12 cellular contexts compared by ENCODE assay signal in the genomic region with DNA sequence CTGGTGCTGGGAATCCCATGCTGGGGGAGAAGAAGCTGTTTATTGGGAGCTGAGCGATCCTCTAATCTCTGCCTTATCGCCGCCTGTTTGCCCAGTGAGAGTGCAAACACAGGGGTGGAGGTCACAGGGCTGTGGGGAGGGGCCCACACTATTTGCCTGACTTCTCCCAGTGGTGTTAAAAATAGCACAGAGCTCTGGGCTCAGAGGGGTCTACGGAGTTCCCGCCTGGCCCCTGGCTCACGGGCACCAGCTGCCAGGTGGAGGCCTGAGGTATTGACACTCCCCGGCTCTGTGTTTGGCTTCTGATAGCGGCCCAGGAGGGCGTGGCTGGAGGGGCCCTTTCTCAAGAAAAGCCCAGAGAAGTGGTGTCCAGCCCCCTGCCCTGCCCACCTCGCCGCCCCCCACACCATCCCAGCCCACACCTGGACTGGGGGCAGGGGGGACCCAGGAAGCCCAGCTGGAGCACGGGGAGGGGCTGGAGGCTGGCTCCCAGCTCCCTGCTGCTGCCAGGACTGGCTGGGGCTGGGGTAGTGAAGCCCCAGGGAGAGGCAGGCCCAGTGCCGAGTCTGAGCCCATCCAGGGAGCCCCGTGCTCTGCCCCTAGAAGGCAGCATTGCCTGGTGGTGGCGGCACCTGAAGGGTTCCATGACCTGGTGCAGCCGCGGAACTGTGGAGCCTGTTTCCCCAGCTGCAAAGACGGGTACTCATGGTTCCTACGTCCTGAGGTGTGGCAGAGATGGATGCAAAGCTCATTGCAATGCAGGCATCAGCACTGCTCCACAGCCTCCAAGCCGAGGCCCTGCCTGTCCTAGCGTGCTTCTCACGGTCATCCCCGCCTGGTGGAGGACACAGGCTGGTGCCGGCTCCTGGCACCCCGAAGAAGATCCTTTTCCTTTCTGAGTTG. TPM values are rescaled to one million over a fixed set of nuclear protein-coding genes. Genes with fewer than 3 reads are reported as not detected.
DNase-seq lines count a peak whose midpoint lies in the region; ATAC-seq and TF ChIP-seq lines count a peak whose summit lies in the region.
"Had no signal": no experiment of that assay in that cellular context is flagged by ENCODE, and none has a peak within 500 bp of the region (broad histone marks: within the 10 kb centered on the region; RNA-seq: fewer than 3 reads in every experiment).

No MANE protein-coding gene starts in this region.

- no peak overlapping the region for H3K4me3 Mint-ChIP-seq in activated CD8-positive, alpha-beta memory T cell treated with anti-CD3 and anti-CD28 coated beads, Interleukin-2, amount 10 ng/mL, durations not matched to agents 7 days and 5 days

- H3K9me3 Mint-ChIP-seq in activated CD8-positive, alpha-beta memory T cell treated with anti-CD3 and anti-CD28 coated beads, Interleukin-2, amount 10 ng/mL, durations not matched to agents 7 days and 5 days (ENCODE audit: low read depth): no peaks in the 10 kb centered on the region

- ATAC-seq in activated CD8-positive, alpha-beta memory T cell treated with anti-CD3 and anti-CD28 coated beads, Interleukin-2, amount 10 ng/mL, durations not matched to agents 7 days and 5 days: no peak
- no peak for ATAC-seq in Right ventricle myocardium inferior

- H3K4me3 ChIP-seq in esophagus (ENCODE audit: low read depth in 1 of 2, low read length in 2 of 2): no peak overlapping the region
- no peak overlapping the region for H3K4me3 ChIP-seq in retinal pigment epithelial cell (ENCODE audit: low read length)

- H3K4me1 ChIP-seq in esophagus (ENCODE audit: control insufficient read depth in 2 of 2, insufficient read depth in 2 of 2, low read length in 1 of 2): peaks cover 11 to 46% of the 10 kb centered on the region in 2 donors

- no peaks in the 10 kb centered on the region for H3K4me1 Mint-ChIP-seq in activated CD8-positive, alpha-beta memory T cell treated with anti-CD3 and anti-CD28 coated beads, Interleukin-2, amount 10 ng/mL, durations not matched to agents 7 days and 5 days

- H3K9me3 ChIP-seq in esophagus (ENCODE audit: control insufficient read depth in 2 of 2, insufficient read depth in 1 of 2, low read depth in 1 of 2, low read length in 1 of 2): no peaks in the 10 kb centered on the region

- no peak overlapping the region for H3K27ac Mint-ChIP-seq in activated CD8-positive, alpha-beta memory T cell treated with anti-CD3 and anti-CD28 coated beads, Interleukin-2, amount 10 ng/mL, durations not matched to agents 7 days and 5 days

- H3K36me3 Mint-ChIP-seq in activated CD8-positive, alpha-beta memory T cell treated with anti-CD3 and anti-CD28 coated beads, Interleukin-2, amount 10 ng/mL, durations not matched to agents 7 days and 5 days: no peaks in the 10 kb centered on the region

- peak overlapping the region; percentile 26 for H3K27ac ChIP-seq in esophagus (ENCODE audit: low read depth in 2 of 2, low read length in 1 of 2)
- H3K27ac ChIP-seq: 22Rv1 had no signal

- 42 to 49% methylated on average over 25 of the region's 25 CpGs for WGBS in esophagus, 2 donors

- H3K36me3 ChIP-seq in esophagus (ENCODE audit: control insufficient read depth in 2 of 2, insufficient read depth in 2 of 2, low read length in 1 of 2): no peaks in the 10 kb centered on the region

- DNase-seq in DMS 273 (lab: John Stamatoyannopoulos, UW; ENCODE audit: unreplicated experiment): peak; percentile 57
- no peak for DNase-seq in DMS 273 treated with DMSO at 0.1 percent for 48 hours (lab: John Stamatoyannopoulos, UW)
- DNase-seq in NCI-H345 (lab: John Stamatoyannopoulos, UW): peak; percentile 22
- no peak for DNase-seq in retinal pigment epithelial cell (ENCODE audit: low read depth)
- no peak for DNase-seq in activated CD8-positive, alpha-beta memory T cell treated with anti-CD3 and anti-CD28 coated beads, Interleukin-2, amount 10 ng/mL, durations not matched to agents 7 days and 5 days
- DNase-seq in stimulated activated CD4-positive, alpha-beta T cell treated with anti-CD3 and anti-CD28 coated beads, Interleukin-2, amount 100 ng/mL, for 48 hours: no peak
- DNase-seq in Right ventricle myocardium inferior (ENCODE audit: missing footprints): no peak
- DNase-seq: activated CD8-positive, alpha-beta memory T cell treated with anti-CD3 and anti-CD28 coated beads, Interleukin-2, amount 50 U/mL, for 48 hours; islet precursor cell; T-helper 9 cell had no signal

- H3K27me3 Mint-ChIP-seq in activated CD8-positive, alpha-beta memory T cell treated with anti-CD3 and anti-CD28 coated beads, Interleukin-2, amount 10 ng/mL, durations not matched to agents 7 days and 5 days: peaks cover 8% of the 10 kb centered on the region

- intact Hi-C loops in Right ventricle myocardium inferior (cut with DNase I): loop anchor here (5.0 kb wide), 1 partner anchor 85 kb away; no protein-coding TSS in a partner anchor

- TF ChIP-seq CTCF in retinal pigment epithelial cell (conservative IDR thresholded peaks at IDR 0.05; ENCODE audit: low read depth, low read length): peak; percentile 11

- no peaks in the 10 kb centered on the region for H3K27me3 ChIP-seq in esophagus (ENCODE audit: control insufficient read depth in 1 of 2, insufficient read depth in 2 of 2, low read length in 2 of 2)

- CTCF ChIA-PET in activated CD8-positive, alpha-beta memory T cell treated with anti-CD3 and anti-CD28 coated beads, Interleukin-2, amount 10 ng/mL, durations not matched to agents 7 days and 5 days (lab: Charles Lee): interaction anchor here (9.6 kb wide), 1 partner anchor 140 kb away, joined by 125 read pairs; no protein-coding TSS in a partner anchor

RNA-seq across cellular contexts. Expression of gene EGFL7, which starts 35.7 kb away (rescaled TPM):
- 10 to 100 TPM; 34.5 to 43.2 TPM for polyA plus RNA-seq in esophagus
- total RNA-seq in activated CD8-positive, alpha-beta memory T cell treated with anti-CD3 and anti-CD28 coated beads, Interleukin-2, amount 10 ng/mL, durations not matched to agents 7 days and 5 days: 1 to 10 TPM in 1 of 2 experiments, under 1 TPM in 1; 0.29 to 1.1 TPM
- 72.0 TPM for total RNA-seq in Right ventricle myocardium inferior

Comparison
In these comparisons a context has a peak if more than half of its experiments do, and no peak if none do; other contexts are left out.
1. DNase-seq: peak in DMS 273 (single experiment) and NCI-H345 (single experiment); none in DMS 273 treated with DMSO at 0.1 percent for 48 hours (single experiment), retinal pigment epithelial cell (single experiment), activated CD8-positive, alpha-beta memory T cell treated with anti-CD3 and anti-CD28 coated beads, Interleukin-2, amount 10 ng/mL, durations not matched to agents 7 days and 5 days (single experiment), stimulated activated CD4-positive, alpha-beta T cell treated with anti-CD3 and anti-CD28 coated beads, Interleukin-2, amount 100 ng/mL, for 48 hours (0 of 2) and Right ventricle myocardium inferior (single experiment).
2. RNA of gene EGFL7, which starts 35.7 kb away (total RNA-seq): 72.0 TPM in Right ventricle myocardium inferior (single experiment); 0.29 to 1.1 TPM in activated CD8-positive, alpha-beta memory T cell treated with anti-CD3 and anti-CD28 coated beads, Interleukin-2, amount 10 ng/mL, durations not matched to agents 7 days and 5 days; every median in the first group is over 10 times any median in the second.